ENCODE assay signal across 8 cellular contexts in the genomic region with DNA sequence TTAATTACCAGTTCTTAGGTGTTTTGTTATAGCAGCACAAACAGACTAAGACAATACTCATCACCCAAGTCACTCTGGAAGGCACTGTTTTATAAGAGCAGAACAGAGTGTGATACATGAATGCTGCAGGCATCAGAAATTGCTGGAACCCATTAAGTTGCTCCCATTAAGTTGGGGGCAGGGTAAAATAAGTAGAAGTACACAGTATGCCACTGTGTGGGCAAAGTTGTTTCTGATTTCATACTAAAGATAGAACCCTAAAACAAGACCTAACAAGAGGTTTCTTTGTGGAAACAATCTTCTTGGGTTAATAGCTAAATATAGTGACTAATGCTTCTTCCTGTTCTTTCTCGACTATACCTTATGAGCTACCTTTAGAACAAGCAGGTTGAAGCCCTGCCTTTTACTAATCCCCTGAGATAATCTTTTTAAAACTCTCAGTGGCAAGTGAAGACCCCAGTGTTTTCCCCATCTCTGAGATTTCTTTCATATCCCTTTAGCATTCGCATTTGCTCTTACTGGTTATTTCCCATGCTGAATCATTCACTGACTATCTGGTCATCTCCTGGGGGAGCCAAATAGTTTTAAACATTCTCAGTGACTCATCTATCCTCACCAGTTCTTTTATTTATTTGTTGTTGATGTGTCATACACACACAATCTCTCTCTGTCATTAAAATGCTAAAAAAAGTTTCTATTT. TPM values are rescaled to one million over a fixed set of nuclear protein-coding genes. Genes with fewer than 3 reads are reported as not detected.
DNase-seq lines count a peak whose midpoint lies in the region; ATAC-seq and TF ChIP-seq lines count a peak whose summit lies in the region.

No MANE protein-coding gene starts in this region.

- ATAC-seq in CD4-positive, CD25-positive, alpha-beta regulatory T cell (ENCODE audit: low read depth in 2 of 2) = peak; percentile 48 to 52
- peak; percentile 84 for ATAC-seq in GM21390 (IDR thresholded peaks at IDR 0.05; ENCODE audit: unreplicated experiment)
- ATAC-seq in HG03575 (IDR thresholded peaks at IDR 0.05; ENCODE audit: extremely low read depth, insufficient number of reproducible peaks, low FRiP score, unreplicated experiment) = peak; percentile 49

- no peaks in the 10 kb centered on the region for H3K4me1 ChIP-seq in CD4-positive, CD25-positive, alpha-beta regulatory T cell (ENCODE audit: control insufficient read depth, insufficient read depth, low read length, poor library complexity, severe bottlenecking)
- peaks cover 0 to 20% (median 4%) of the 10 kb centered on the region in 3 donors for H3K4me1 ChIP-seq in esophagus squamous epithelium

- no peak overlapping the region for H3K4me3 ChIP-seq in CD4-positive, CD25-positive, alpha-beta regulatory T cell (ENCODE audit: low read depth, low read length)
- H3K4me3 ChIP-seq in esophagus squamous epithelium (no peak overlapping the region), H7 (ENCODE audit: insufficient read depth, low read depth, low read length) (no peak overlapping the region)

- no peaks in the 10 kb centered on the region for H3K27me3 ChIP-seq in CD4-positive, CD25-positive, alpha-beta regulatory T cell (ENCODE audit: control insufficient read depth, insufficient read depth, low read length)
- H3K27me3 ChIP-seq in esophagus squamous epithelium (no peaks in the 10 kb centered on the region), H7 (ENCODE audit: control insufficient read depth, insufficient read depth, low read length) (no peaks in the 10 kb centered on the region)

- H3K9me3 ChIP-seq in CD4-positive, CD25-positive, alpha-beta regulatory T cell (ENCODE audit: control insufficient read depth in 2 of 2, low read length in 2 of 2) = no peaks in the 10 kb centered on the region
- no peaks in the 10 kb centered on the region for H3K9me3 ChIP-seq in esophagus squamous epithelium

- WGBS in esophagus squamous epithelium, 2 donors = 13 to 15% methylated on average over 2 of the region's 2 CpGs

- H3K27me3 Mint-ChIP-seq in CD4-positive, CD25-positive, alpha-beta regulatory T cell = no peaks in the 10 kb centered on the region

- no peak overlapping the region for H3K4me3 Mint-ChIP-seq in CD4-positive, CD25-positive, alpha-beta regulatory T cell

- no peak for TF ChIP-seq CTCF in esophagus squamous epithelium (IDR thresholded peaks at IDR 0.05)

- H3K36me3 Mint-ChIP-seq in CD4-positive, CD25-positive, alpha-beta regulatory T cell = no peaks in the 10 kb centered on the region

- H3K27ac Mint-ChIP-seq in CD4-positive, CD25-positive, alpha-beta regulatory T cell = no peak overlapping the region

- no peaks in the 10 kb centered on the region for H3K4me1 Mint-ChIP-seq in CD4-positive, CD25-positive, alpha-beta regulatory T cell

- peak in 1 of 3 donors; percentile 15 for DNase-seq in CD4-positive, CD25-positive, alpha-beta regulatory T cell
- DNase-seq in esophagus squamous epithelium (lab: John Stamatoyannopoulos, UW) (no peak), DMS153 (lab: John Stamatoyannopoulos, UW) (no peak), H7 (no peak), Kasumi-1 (lab: John Stamatoyannopoulos, UW) (no peak)
- DNase-seq in stimulated activated CD8-positive, alpha-beta memory T cell treated with anti-CD3 and anti-CD28 coated beads, Interleukin-4, amount 100 ng/mL, for 48 hours = no peak

- peaks cover 0 to 6% (median 1%) of the 10 kb centered on the region in 7 donors for H3K9me3 Mint-ChIP-seq in CD4-positive, CD25-positive, alpha-beta regulatory T cell

- TF ChIP-seq POLR2A in esophagus squamous epithelium (IDR thresholded peaks at IDR 0.05) = no peak

- no peak overlapping the region for H3K27ac ChIP-seq in CD4-positive, CD25-positive, alpha-beta regulatory T cell (ENCODE audit: insufficient read depth, low read length, poor library complexity, severe bottlenecking)
- H3K27ac ChIP-seq in esophagus squamous epithelium = peak overlapping the region; percentile 39 to 60 (median 48)

- no peaks in the 10 kb centered on the region for H3K36me3 ChIP-seq in CD4-positive, CD25-positive, alpha-beta regulatory T cell (ENCODE audit: control insufficient read depth, insufficient read depth, low read length)
- H3K36me3 ChIP-seq in esophagus squamous epithelium = no peaks in the 10 kb centered on the region
- H3K36me3 ChIP-seq in H7 (replicated peaks; ENCODE audit: control insufficient read depth, insufficient read depth, low read length) = no peaks in the 10 kb centered on the region

- intact Hi-C loops in esophagus squamous epithelium (cut with DNase I) = no loop called here

RNA-seq across cellular contexts. Expression of a gene that starts 52.3 kb away (rescaled TPM):
- 10.4 TPM for total RNA-seq in CD4-positive, CD25-positive, alpha-beta regulatory T cell
- polyA plus RNA-seq in CD4-positive, CD25-positive, alpha-beta regulatory T cell = 10 to 100 TPM; 18.6 to 26.7 (median 24.6) TPM
- 10 to 100 TPM in 2 of 4 donors, 1 to 10 TPM in 2; 3.4 to 18.5 (median 9.8) TPM for total RNA-seq in esophagus squamous epithelium
- 86.0 and 138 TPM in 2 replicates for total RNA-seq in H7 (2014; rRNA removed; shearing (Covaris generic))

RNA-seq across cellular contexts. Expression of a gene that starts 52.4 kb away (rescaled TPM):
- 10.1 TPM for total RNA-seq in CD4-positive, CD25-positive, alpha-beta regulatory T cell
- polyA plus RNA-seq in CD4-positive, CD25-positive, alpha-beta regulatory T cell = 10 to 100 TPM; 19.5 to 24.2 (median 21.3) TPM
- total RNA-seq in esophagus squamous epithelium = 10 to 100 TPM; 20.2 to 22.9 (median 21.7) TPM
- total RNA-seq in H7 (2014; rRNA removed; shearing (Covaris generic)) = 9.6 and 10.2 TPM in 2 replicates
